ENCODE assay signal across 10 cellular contexts in genomic region chr18:49725809-49726514, GRCh38.
A peak's percentile ranks its signal among the peaks of the same experiment; 100 is the strongest.
DNase-seq lines count a peak whose midpoint lies in the region; ATAC-seq and TF ChIP-seq lines count a peak whose summit lies in the region.
"Had no signal": no experiment of that assay in that cellular context is flagged by ENCODE, and none has a peak within 500 bp of the region (broad histone marks: within the 10 kb centered on the region; RNA-seq: fewer than 3 reads in every experiment).

No MANE protein-coding gene starts in this region.

- no peak overlapping the region for H3K27ac Mint-ChIP-seq in glutamatergic neuron (ENCODE audit: unreplicated experiment)
- no peak overlapping the region for H3K27ac Mint-ChIP-seq in activated CD4-positive, alpha-beta memory T cell treated with anti-CD3 and anti-CD28 coated beads, Interleukin-2, amount 10 ng/mL, durations not matched to agents 7 days and 5 days

- H3K4me3 Mint-ChIP-seq in glutamatergic neuron (ENCODE audit: unreplicated experiment) = no peak overlapping the region
- no peak overlapping the region for H3K4me3 Mint-ChIP-seq in activated CD4-positive, alpha-beta memory T cell treated with anti-CD3 and anti-CD28 coated beads, Interleukin-2, amount 10 ng/mL, durations not matched to agents 7 days and 5 days

- ATAC-seq in psoas muscle (peak; percentile 57 to 85 (median 76)), GM18519 (IDR thresholded peaks at IDR 0.05; ENCODE audit: low FRiP score, unreplicated experiment) (no peak)

- H3K36me3 Mint-ChIP-seq in glutamatergic neuron (ENCODE audit: unreplicated experiment) = no peaks in the 10 kb centered on the region
- no peaks in the 10 kb centered on the region for H3K36me3 Mint-ChIP-seq in activated CD4-positive, alpha-beta memory T cell treated with anti-CD3 and anti-CD28 coated beads, Interleukin-2, amount 10 ng/mL, durations not matched to agents 7 days and 5 days (ENCODE audit: low read depth)

- TF ChIP-seq CTCF in glutamatergic neuron (IDR thresholded peaks at IDR 0.05; ENCODE audit: partially characterized antibody, unreplicated experiment) (no peak), psoas muscle (IDR thresholded peaks at IDR 0.05) (no peak)

- WGBS in psoas muscle, 3 donors = 34 to 43% (median 40%) methylated on average over 9 of the region's 9 CpGs

- intact Hi-C loops in psoas muscle (cut with DNase I) = loop anchor here (5.0 to 10.0 kb wide), 2 partner anchors 121 to 164 kb away; partner anchors contain the start of gene LIPG (in 1 of the 2)

- peaks cover 3% of the 10 kb centered on the region for H3K4me1 Mint-ChIP-seq in glutamatergic neuron (ENCODE audit: low read depth, unreplicated experiment)
- H3K4me1 Mint-ChIP-seq in activated CD4-positive, alpha-beta memory T cell treated with anti-CD3 and anti-CD28 coated beads, Interleukin-2, amount 10 ng/mL, durations not matched to agents 7 days and 5 days = peaks cover 11% of the 10 kb centered on the region

- no peaks in the 10 kb centered on the region for H3K9me3 Mint-ChIP-seq in glutamatergic neuron (ENCODE audit: unreplicated experiment)
- H3K9me3 Mint-ChIP-seq in activated CD4-positive, alpha-beta memory T cell treated with anti-CD3 and anti-CD28 coated beads, Interleukin-2, amount 10 ng/mL, durations not matched to agents 7 days and 5 days = no peaks in the 10 kb centered on the region

- no peak overlapping the region for H3K27ac ChIP-seq in psoas muscle
- H3K27ac ChIP-seq: prostate gland had no signal

- no peaks in the 10 kb centered on the region for H3K4me1 ChIP-seq in psoas muscle
- H3K4me1 ChIP-seq: prostate gland had no signal

- H3K27me3 ChIP-seq in psoas muscle (ENCODE audit: insufficient read depth in 3 of 3, low read length in 2 of 3) = no peaks in the 10 kb centered on the region

- H3K4me3 ChIP-seq in psoas muscle = no peak overlapping the region
- H3K4me3 ChIP-seq: prostate gland had no signal

- H3K9me3 ChIP-seq in psoas muscle = no peaks in the 10 kb centered on the region
- H3K9me3 ChIP-seq: prostate gland had no signal

- H3K36me3 ChIP-seq in psoas muscle (ENCODE audit: insufficient read depth in 1 of 2, low read depth in 1 of 2) = no peaks in the 10 kb centered on the region
- H3K36me3 ChIP-seq: prostate gland had no signal

- no peaks in the 10 kb centered on the region for H3K27me3 Mint-ChIP-seq in glutamatergic neuron (ENCODE audit: unreplicated experiment)
- H3K27me3 Mint-ChIP-seq in activated CD4-positive, alpha-beta memory T cell treated with anti-CD3 and anti-CD28 coated beads, Interleukin-2, amount 10 ng/mL, durations not matched to agents 7 days and 5 days = peaks cover 21% of the 10 kb centered on the region

- CTCF ChIA-PET in activated CD4-positive, alpha-beta memory T cell treated with anti-CD3 and anti-CD28 coated beads, Interleukin-2, amount 10 ng/mL, durations not matched to agents 7 days and 5 days (lab: Charles Lee) = interaction anchor here (0.7 to 1.1 kb wide), 3 partner anchors 11 to 215 kb away, joined by 4 to 6 read pairs (median 4); no protein-coding TSS in a partner anchor

- POLR2A ChIA-PET in activated CD4-positive, alpha-beta memory T cell treated with anti-CD3 and anti-CD28 coated beads, Interleukin-2, amount 10 ng/mL, durations not matched to agents 7 days and 5 days (lab: Charles Lee) = no interaction called here

- peak; percentile 83 for DNase-seq in ELR (ENCODE audit: low read depth)
- DNase-seq in SW480 (ENCODE audit: low spot score) = peak; percentile 67
- DNase-seq in glutamatergic neuron = peak; percentile 26
- DNase-seq in psoas muscle = peak; percentile 76 to 78
- DNase-seq in stimulated activated CD4-positive, alpha-beta T cell treated with anti-CD3 and anti-CD28 coated beads, Interleukin-1b, Interleukin-23, amount 100 ng/mL, for 48 hours = no peak
- DNase-seq in activated CD4-positive, alpha-beta memory T cell treated with anti-CD3 and anti-CD28 coated beads, Interleukin-2, amount 10 ng/mL, durations not matched to agents 7 days and 5 days = no peak
- no peak for DNase-seq in activated CD8-positive, alpha-beta memory T cell treated with anti-CD3 and anti-CD28 coated beads, Interleukin-2, amount 50 U/mL, for 4 hours
- DNase-seq: NCI-H1092 treated with DMSO at 0.1 percent for 48 hours had no signal

Comparison
In these comparisons a context has a peak if more than half of its experiments do, and no peak if none do; other contexts are left out.
1. DNase-seq: peak in ELR (single experiment), SW480 (single experiment), glutamatergic neuron (single experiment) and psoas muscle (2 of 2); none in stimulated activated CD4-positive, alpha-beta T cell treated with anti-CD3 and anti-CD28 coated beads, Interleukin-1b, Interleukin-23, amount 100 ng/mL, for 48 hours (single experiment), activated CD4-positive, alpha-beta memory T cell treated with anti-CD3 and anti-CD28 coated beads, Interleukin-2, amount 10 ng/mL, durations not matched to agents 7 days and 5 days (single experiment) and activated CD8-positive, alpha-beta memory T cell treated with anti-CD3 and anti-CD28 coated beads, Interleukin-2, amount 50 U/mL, for 4 hours (single experiment).